ENCODE assay signal across 7 cellular contexts in genomic region chr19:3670258-3670795, GRCh38. TPM values are rescaled to one million over a fixed set of nuclear protein-coding genes. Genes with fewer than 3 reads are reported as not detected.
DNase-seq lines count a peak whose midpoint lies in the region; ATAC-seq, FAIRE-seq and TF ChIP-seq lines count a peak whose summit lies in the region.

No MANE protein-coding gene starts in this region.

- no peak for FAIRE-seq in HTR-8/SVneo (lab: Jason Lieb, UNC)

- 49% methylated on average over 17 of the region's 17 CpGs for WGBS in HUES64
- WGBS in testis, 2 donors = 26 to 34% methylated on average over 9 to 14 of the region's 17 CpGs

- H3K27ac ChIP-seq in HUES64 (ENCODE audit: low read depth, low read length) (peak overlapping the region; percentile 72), duodenal mucosa (ENCODE audit: low read depth, low read length) (peak overlapping the region; percentile 85), testis (peak overlapping the region; percentile 90 to 97)

- H3K9ac ChIP-seq in HUES64 (ENCODE audit: low read depth, low read length) (peak overlapping the region; percentile 50; the same call in 1 of the 2 replicates), duodenal mucosa (ENCODE audit: low read depth in 1 of 2, low read length in 2 of 2) (peak overlapping the region; percentile 47 to 63)

- peak; percentile 56 to 93 for DNase-seq in lung microvascular endothelial cell (ENCODE audit: low read depth in 2 of 2)
- DNase-seq in testis = peak; percentile 76
- DNase-seq in NCI-H510A (lab: John Stamatoyannopoulos, UW) = no peak
- no peak for DNase-seq in HTR-8/SVneo (ENCODE audit: insufficient read length, low spot score)

- TF ChIP-seq POLR2A in testis (IDR thresholded peaks at IDR 0.05) = peak; percentile 66

- H3K4me3 ChIP-seq in HUES64 (ENCODE audit: low read length) (no peak overlapping the region), duodenal mucosa (ENCODE audit: low read depth in 1 of 2, low read length in 2 of 2) (peak overlapping the region; percentile 16 to 22), testis (no peak overlapping the region)

- intact Hi-C loops in testis (cut with DNase I; ENCODE audit: low total_unique reads) = loop anchor here (2.0 kb wide), 1 partner anchor 30 kb away; the partner anchor contains the start of gene PIP5K1C

- H3K36me3 ChIP-seq in HUES64 (ENCODE audit: insufficient read depth, low read length) (peaks cover 2% of the 10 kb centered on the region; the same call in 1 of the 2 replicates), duodenal mucosa (ENCODE audit: control insufficient read depth in 1 of 2, insufficient read depth in 2 of 2, low read length in 2 of 2) (peaks cover 0 to 10% of the 10 kb centered on the region in 2 donors), testis (ENCODE audit: low read depth, missing control alignments) (no peaks in the 10 kb centered on the region)

- ATAC-seq in GM18520 (IDR thresholded peaks at IDR 0.05; ENCODE audit: unreplicated experiment) = no peak

- H3K4me1 ChIP-seq in HUES64 (ENCODE audit: insufficient read depth, low read length) (peaks cover 22% of the 10 kb centered on the region; the same call in 1 of the 2 replicates), duodenal mucosa (ENCODE audit: control insufficient read depth in 1 of 2, insufficient read depth in 2 of 2, low read length in 2 of 2) (peaks cover 34 to 36% of the 10 kb centered on the region in 2 donors), testis (peaks cover 39% of the 10 kb centered on the region)

- no peak for TF ChIP-seq CTCF in testis (IDR thresholded peaks at IDR 0.05)

- H3K9me3 ChIP-seq in HUES64 (ENCODE audit: insufficient read depth, low read depth, low read length) (no peaks in the 10 kb centered on the region), duodenal mucosa (ENCODE audit: control insufficient read depth in 1 of 2, low read length in 2 of 2) (no peaks in the 10 kb centered on the region), testis (no peaks in the 10 kb centered on the region)

- H3K27me3 ChIP-seq in HUES64 (ENCODE audit: insufficient read depth, low read length) = no peaks in the 10 kb centered on the region
- no peaks in the 10 kb centered on the region for H3K27me3 ChIP-seq in duodenal mucosa (ENCODE audit: control insufficient read depth in 1 of 2, insufficient read depth in 2 of 2, low read length in 2 of 2)
- H3K27me3 ChIP-seq in testis = no peaks in the 10 kb centered on the region

RNA-seq across cellular contexts. Expression of gene PIP5K1C, which starts 29.9 kb away (rescaled TPM):
- 16.9 TPM for polyA plus RNA-seq in HUES64 (2013, experiment 1 of 2)
- polyA plus RNA-seq in HUES64 (2013, experiment 2 of 2) = 17.9 TPM
- total RNA-seq in lung microvascular endothelial cell (19.0 and 28.0 TPM in 2 replicates), testis (10 to 100 TPM; 80.2 to 87.0 TPM)
- 99.1 TPM for polyA plus RNA-seq in testis (ENCODE audit: insufficient read depth, low read depth, low replicate concordance)

RNA-seq across cellular contexts. Expression of gene TJP3, which starts 37.9 kb away (rescaled TPM):
- polyA plus RNA-seq in HUES64 (2013, experiment 1 of 2) = 5.8 TPM
- polyA plus RNA-seq in HUES64 (2013, experiment 2 of 2) = 8.7 TPM
- total RNA-seq in lung microvascular endothelial cell (not detected in 2 replicates), testis (10 to 100 TPM; 37.2 to 81.1 TPM)
- 125 TPM for polyA plus RNA-seq in testis (ENCODE audit: insufficient read depth, low read depth, low replicate concordance)

RNA-seq across cellular contexts. Expression of gene CACTIN, which starts 43.7 kb away (rescaled TPM):
- polyA plus RNA-seq in HUES64 (2013, experiment 1 of 2) = 20.4 TPM
- 19.5 TPM for polyA plus RNA-seq in HUES64 (2013, experiment 2 of 2)
- 15.3 and 21.6 TPM in 2 replicates for total RNA-seq in lung microvascular endothelial cell
- total RNA-seq in testis = 10 to 100 TPM; 52.8 to 57.5 TPM
- 26.9 TPM for polyA plus RNA-seq in testis (ENCODE audit: insufficient read depth, low read depth, low replicate concordance)

Comparison
In these comparisons a context has a peak if more than half of its experiments do, and no peak if none do; other contexts are left out.
1. H3K4me3 ChIP-seq: peak in duodenal mucosa (2 of 2); none in HUES64 (single experiment) and testis (0 of 2).
2. DNase-seq: peak in lung microvascular endothelial cell (2 of 2) and testis (single experiment); none in NCI-H510A (single experiment) and HTR-8/SVneo (single experiment).
3. RNA of gene TJP3, which starts 37.9 kb away (total RNA-seq): 37.2 to 81.1 TPM in testis; not detected in lung microvascular endothelial cell; every median in the first group is over 10 times any median in the second.
4. Peak in every context shown above with its lines, with median percentiles within 50 percentile points of each other: H3K27ac ChIP-seq.